Comparison of ENCODE assay signal across 17 cellular contexts in genomic region chrX:153633607-153634180, GRCh38. TPM values are rescaled to one million over a fixed set of nuclear protein-coding genes. Genes with fewer than 3 reads are reported as not detected.
DNase-seq lines count a peak whose midpoint lies in the region; ATAC-seq, FAIRE-seq and TF ChIP-seq lines count a peak whose summit lies in the region.
"Had no signal": no experiment of that assay in that cellular context is flagged by ENCODE, and none has a peak within 500 bp of the region (broad histone marks: within the 10 kb centered on the region; RNA-seq: fewer than 3 reads in every experiment).

No MANE protein-coding gene starts in this region.

- TF ChIP-seq POLR2A in ovary (IDR thresholded peaks at IDR 0.05): no peak

- H3K36me3 ChIP-seq in H7 (replicated peaks; ENCODE audit: control insufficient read depth, insufficient read depth, low read length): no peaks in the 10 kb centered on the region
- H3K36me3 ChIP-seq in kidney (ENCODE audit: control insufficient read depth in 1 of 2, insufficient read depth in 2 of 2, low read length in 2 of 2): no peaks in the 10 kb centered on the region
- no peaks in the 10 kb centered on the region for H3K36me3 ChIP-seq in ovary
- no peaks in the 10 kb centered on the region for H3K36me3 ChIP-seq in upper lobe of right lung
- H3K36me3 ChIP-seq: BLaER1 treated with 17β-estradiol and CSF1 and Interleukin-3, amounts not matched to agents 10 nM and 100 nM had no signal

- TF ChIP-seq EP300 in ovary (IDR thresholded peaks at IDR 0.05): no peak

- H3K27me3 ChIP-seq in H7 (ENCODE audit: control insufficient read depth, insufficient read depth, low read length): no peaks in the 10 kb centered on the region
- no peaks in the 10 kb centered on the region for H3K27me3 ChIP-seq in ovary
- H3K27me3 ChIP-seq in upper lobe of right lung: no peaks in the 10 kb centered on the region

- H3K9me3 ChIP-seq in kidney (ENCODE audit: control insufficient read depth in 1 of 2, low read length in 2 of 2) (no peaks in the 10 kb centered on the region), ovary (no peaks in the 10 kb centered on the region), upper lobe of right lung (no peaks in the 10 kb centered on the region)

- ATAC-seq in upper lobe of right lung: no peak
- no peak for ATAC-seq in HG03196 (IDR thresholded peaks at IDR 0.05; ENCODE audit: unreplicated experiment)
- ATAC-seq: GM23338, K562 had no signal

- no peak overlapping the region for H3K9ac ChIP-seq in kidney (ENCODE audit: low read length in 2 of 2)
- H3K9ac ChIP-seq: BLaER1 treated with 17β-estradiol and CSF1 and Interleukin-3, amounts not matched to agents 10 nM and 100 nM had no signal

- H3K4me1 ChIP-seq in kidney (ENCODE audit: control insufficient read depth in 1 of 2, insufficient read depth in 1 of 2, low read depth in 1 of 2, low read length in 2 of 2) (no peaks in the 10 kb centered on the region), ovary (ENCODE audit: insufficient read depth) (peaks cover 5% of the 10 kb centered on the region), upper lobe of right lung (no peaks in the 10 kb centered on the region)

- no peak for FAIRE-seq in kidney (lab: Jason Lieb, UNC)
- FAIRE-seq: GM18507, K562 had no signal

- 73 to 85% (median 82%) methylated on average over 14 to 15 of the region's 15 CpGs for WGBS in ovary, 3 donors

- DNase-seq in H7: peak; percentile 25
- DNase-seq in kidney: peak; percentile 51
- DNase-seq in ovary: peak in 3 of 5 donors; percentile 10 to 28 (median 14)
- peak; percentile 39 for DNase-seq in upper lobe of right lung
- DNase-seq in activated CD4-positive, alpha-beta T cell treated with anti-CD3 and anti-CD28 coated beads for 4 hours: no peak
- DNase-seq in germinal center (ENCODE audit: low spot score): no peak
- DNase-seq: ACHN; CD4-positive, CD25-positive, alpha-beta regulatory T cell; DMS 273 treated with DMSO at 0.1 percent for 48 hours; H9 had no signal

- H3K4me3 ChIP-seq in H7 (ENCODE audit: insufficient read depth, low read depth, low read length) (no peak overlapping the region), kidney (ENCODE audit: low read length in 2 of 2) (no peak overlapping the region), ovary (no peak overlapping the region), upper lobe of right lung (no peak overlapping the region)
- H3K4me3 ChIP-seq: BLaER1 treated with 17β-estradiol and CSF1 and Interleukin-3, amounts not matched to agents 10 nM and 100 nM; GM23338; K562 had no signal

- intact Hi-C loops in kidney (cut with DNase I) (no loop called here), ovary (cut with DNase I) (no loop called here), upper lobe of right lung (cut with DNase I) (no loop called here)

- H3K27ac ChIP-seq in kidney (ENCODE audit: low read depth in 2 of 2, low read length in 2 of 2) (no peak overlapping the region), ovary (no peak overlapping the region), upper lobe of right lung (no peak overlapping the region)
- H3K27ac ChIP-seq: BLaER1 treated with 17β-estradiol and CSF1 and Interleukin-3, amounts not matched to agents 10 nM and 100 nM; HL-60 had no signal

- TF ChIP-seq CTCF in kidney (IDR thresholded peaks at IDR 0.05; ENCODE audit: borderline replicate concordance, extremely low read depth, insufficient read depth) (no peak), ovary (IDR thresholded peaks at IDR 0.05) (no peak), upper lobe of right lung (IDR thresholded peaks at IDR 0.05) (no peak)

RNA-seq across cellular contexts. Expression of gene DUSP9, which starts 13.3 kb away (rescaled TPM):
- 2.3 and 3.3 TPM in 2 replicates for total RNA-seq in H7 (2014; rRNA removed; shearing (Covaris generic))
- total RNA-seq in kidney (4.7 TPM), ovary (1 to 10 TPM in 3 of 7 donors, under 1 TPM in 4; 0.12 to 3.7 (median 0.74) TPM), upper lobe of right lung (not detected)
- polyA plus RNA-seq in kidney (ENCODE audit: insufficient read depth, low read depth, low replicate concordance) (81.4 TPM), ovary (under 1 TPM in 1 of 2 donors, not detected in 1; 0.28 TPM)
- total RNA-seq: CD4-positive, CD25-positive, alpha-beta regulatory T cell had no signal
- polyA plus RNA-seq: CD4-positive, CD25-positive, alpha-beta regulatory T cell had no signal

RNA-seq across cellular contexts. Expression of gene CCNQ, which starts 34.8 kb away (rescaled TPM):
- 27.0 and 30.4 TPM in 2 replicates for total RNA-seq in H7 (2014; rRNA removed; shearing (Covaris generic))
- total RNA-seq in kidney (14.6 TPM), ovary (10 to 100 TPM; 15.5 to 20.0 (median 19.3) TPM), upper lobe of right lung (18.9 TPM)
- polyA plus RNA-seq in kidney (ENCODE audit: insufficient read depth, low read depth, low replicate concordance) (35.4 TPM), ovary (10 to 100 TPM; 16.8 to 23.8 TPM)

RNA-seq across cellular contexts. Expression of gene PNCK, which starts 39.9 kb away (rescaled TPM):
- total RNA-seq in H7 (2014; rRNA removed; shearing (Covaris generic)): 1.7 and 5.5 TPM in 2 replicates
- total RNA-seq in kidney (1.5 TPM), ovary (1 to 10 TPM in 4 of 7 donors, under 1 TPM in 2, not detected in 1; 0.51 to 5.9 (median 1.6) TPM), upper lobe of right lung (0.72 TPM)
- polyA plus RNA-seq in kidney (ENCODE audit: insufficient read depth, low read depth, low replicate concordance) (5.5 TPM), ovary (1 to 10 TPM in 1 of 2 donors, under 1 TPM in 1; 0.87 to 1.1 TPM)
- total RNA-seq: Daoy had no signal
- polyA plus RNA-seq: CD4-positive, CD25-positive, alpha-beta regulatory T cell had no signal

RNA-seq across cellular contexts. Expression of gene SLC6A8, which starts 54.0 kb away (rescaled TPM):
- 29.4 and 40.2 TPM in 2 replicates for total RNA-seq in H7 (2014; rRNA removed; shearing (Covaris generic))
- total RNA-seq in kidney (110 TPM), ovary (10 to 100 TPM in 5 of 7 donors, 1 to 10 TPM in 2; 6.3 to 23.5 (median 16.3) TPM), upper lobe of right lung (8.0 TPM)
- polyA plus RNA-seq in kidney (ENCODE audit: insufficient read depth, low read depth, low replicate concordance) (79.7 TPM), ovary (10 to 100 TPM in 1 of 2 donors, 1 to 10 TPM in 1; 7.5 to 10.0 TPM)

Comparison
In these comparisons a context has a peak if more than half of its experiments do, and no peak if none do; other contexts are left out.
1. DNase-seq: peak in H7 (single experiment), kidney (single experiment), ovary (3 of 5) and upper lobe of right lung (single experiment); none in activated CD4-positive, alpha-beta T cell treated with anti-CD3 and anti-CD28 coated beads for 4 hours (0 of 2) and germinal center (single experiment).